ENCODE assay signal across 29 cellular contexts in genomic region chr16:27706803-27707685, GRCh38.
A peak's percentile ranks its signal among the peaks of the same experiment; 100 is the strongest.
DNase-seq lines count a peak whose midpoint lies in the region; ATAC-seq and TF ChIP-seq lines count a peak whose summit lies in the region.
"Had no signal": no experiment of that assay in that cellular context is flagged by ENCODE, and none has a peak within 500 bp of the region (broad histone marks: within the 10 kb centered on the region; RNA-seq: fewer than 3 reads in every experiment).

No MANE protein-coding gene starts in this region.

- H3K27ac Mint-ChIP-seq in brain (peak overlapping the region; percentile 66 to 96 (median 89)), neural crest cell (ENCODE audit: unreplicated experiment) (peak overlapping the region; percentile 84), type B pancreatic cell (peak overlapping the region; percentile 44)
- H3K27ac Mint-ChIP-seq: activated naive CD8-positive, alpha-beta T cell treated with anti-CD3 and anti-CD28 coated beads for 36 hours had no signal

- no peak for ATAC-seq in HG03025 (IDR thresholded peaks at IDR 0.05; ENCODE audit: low FRiP score, unreplicated experiment)
- ATAC-seq: esophagus mucosa, left ventricle myocardium superior, PC-3, Right ventricle myocardium inferior had no signal

- TF ChIP-seq CTCF in brain (conservative IDR thresholded peaks at IDR 0.05) (no peak), neural crest cell (conservative IDR thresholded peaks at IDR 0.05) (no peak), type B pancreatic cell (conservative IDR thresholded peaks at IDR 0.05) (no peak)

- H3K4me3 Mint-ChIP-seq in brain (peak overlapping the region in 1 of 5 experiments; percentile 23), neural crest cell (no peak overlapping the region), type B pancreatic cell (no peak overlapping the region)
- H3K4me3 Mint-ChIP-seq: activated naive CD8-positive, alpha-beta T cell treated with anti-CD3 and anti-CD28 coated beads for 36 hours had no signal

- no peaks in the 10 kb centered on the region for H3K27me3 Mint-ChIP-seq in brain
- H3K27me3 Mint-ChIP-seq in neural crest cell (ENCODE audit: low read depth): no peaks in the 10 kb centered on the region
- no peaks in the 10 kb centered on the region for H3K27me3 Mint-ChIP-seq in type B pancreatic cell
- H3K27me3 Mint-ChIP-seq: activated naive CD8-positive, alpha-beta T cell treated with anti-CD3 and anti-CD28 coated beads for 36 hours had no signal

- TF ChIP-seq POLR2A in erythroblast (IDR thresholded peaks at IDR 0.05; ENCODE audit: low read length): no peak

- H3K36me3 Mint-ChIP-seq in brain: peaks cover 39% of the 10 kb centered on the region
- peaks cover 8% of the 10 kb centered on the region for H3K36me3 Mint-ChIP-seq in neural crest cell (ENCODE audit: low read depth)
- H3K36me3 Mint-ChIP-seq in type B pancreatic cell: peaks cover 19% of the 10 kb centered on the region

- H3K9me3 Mint-ChIP-seq in brain: no peaks in the 10 kb centered on the region
- no peaks in the 10 kb centered on the region for H3K9me3 Mint-ChIP-seq in neural crest cell
- no peaks in the 10 kb centered on the region for H3K9me3 Mint-ChIP-seq in type B pancreatic cell
- H3K9me3 Mint-ChIP-seq: activated naive CD8-positive, alpha-beta T cell treated with anti-CD3 and anti-CD28 coated beads for 36 hours had no signal

- peak; percentile 42 for DNase-seq in activated effector memory CD4-positive, alpha-beta T cell treated with anti-CD3 and anti-CD28 coated beads, Interleukin-2, amount 50 U/mL, for 16 hours
- DNase-seq in activated effector memory CD4-positive, alpha-beta T cell treated with Interleukin-2 at 50 U/mL for 16 hours: no peak
- no peak for DNase-seq in neural crest cell (ENCODE audit: low read depth, low spot score)
- no peak for DNase-seq in type B pancreatic cell (ENCODE audit: extremely low spot score, unreplicated experiment)
- DNase-seq in central memory CD4-positive, alpha-beta T cell: no peak
- DNase-seq in erythroblast (lab: John Stamatoyannopoulos, UW): no peak
- DNase-seq: 8988T; activated CD4-positive, alpha-beta T cell treated with anti-CD3 and anti-CD28 coated beads for 48 hours; activated CD8-positive, alpha-beta memory T cell treated with anti-CD3 and anti-CD28 coated beads for 24 hours; activated gamma-delta T cell; activated naive CD8-positive, alpha-beta T cell treated with anti-CD3 and anti-CD28 coated beads for 36 hours; activated T-cell treated with anti-CD3 and anti-CD28 coated beads, Interleukin-2, amount 50 U/mL, for 1 hour; anterior cingulate cortex; glutamatergic neuron; H7; KBM-7; left ventricle myocardium superior; NCI-H1105; NCI-H187; NCI-H2171; NCI-H510A; PC-3; stimulated activated CD4-positive, alpha-beta T cell treated with anti-CD3 and anti-CD28 coated beads, Interleukin-2, amount 100 ng/mL, for 24 hours; stomach; T-helper 2 cell had no signal

- H3K4me1 Mint-ChIP-seq in brain (peaks cover 45% of the 10 kb centered on the region), neural crest cell (peaks cover 61% of the 10 kb centered on the region), type B pancreatic cell (ENCODE audit: unreplicated experiment) (peaks cover 22% of the 10 kb centered on the region)
- H3K4me1 Mint-ChIP-seq: activated naive CD8-positive, alpha-beta T cell treated with anti-CD3 and anti-CD28 coated beads for 36 hours had no signal
